ENCODE assay signal across 23 cellular contexts in the genomic region with DNA sequence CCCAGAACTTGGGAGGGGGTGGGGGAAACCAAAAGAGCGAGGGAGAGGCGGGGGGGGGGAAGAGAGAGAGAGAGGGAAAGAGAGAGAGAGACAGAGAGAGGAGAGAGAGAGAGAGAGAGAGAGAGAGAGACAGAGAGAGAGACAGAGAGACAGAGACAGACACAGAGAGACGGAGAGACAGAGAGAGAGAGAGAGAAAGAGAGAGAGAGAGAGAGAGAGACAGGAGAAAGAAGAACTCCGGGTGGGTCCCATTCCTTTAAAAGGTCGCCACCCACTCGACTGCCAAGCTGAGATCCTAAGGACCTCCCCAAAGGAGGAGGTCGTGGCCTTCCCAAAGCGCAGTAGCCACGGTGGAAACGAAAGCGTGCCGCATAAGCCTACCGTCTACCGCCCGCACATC. TPM values are rescaled to one million over a fixed set of nuclear protein-coding genes. Genes with fewer than 3 reads are reported as not detected.
"Had no signal": no experiment of that assay in that cellular context is flagged by ENCODE, and none has a peak within 500 bp of the region (broad histone marks: within the 10 kb centered on the region; RNA-seq: fewer than 3 reads in every experiment).

No MANE protein-coding gene starts in this region.

RNA-seq across cellular contexts. Expression of a gene that starts 49.8 kb away (rescaled TPM):
- total RNA-seq: gastrocnemius medialis, glomerular endothelial cell, lower leg skin, lung microvascular endothelial cell, occipital lobe, renal cortical epithelial cell, sigmoid colon, skeletal muscle tissue, suprapubic skin, transverse colon had no signal
- polyA plus RNA-seq: naive thymus-derived CD8-positive, alpha-beta T cell; neural cell; ovary; psoas muscle; right cardiac atrium; sigmoid colon; thymus had no signal

RNA-seq across cellular contexts. Expression of a gene that starts 55.2 kb away (rescaled TPM):
- total RNA-seq: colonic mucosa, endodermal cell, esophagus mucosa, gastrocnemius medialis, kidney, lower leg skin, lung microvascular endothelial cell, mucosa of gallbladder, occipital lobe, psoas muscle, renal cortical epithelial cell, right cardiac atrium, sigmoid colon, skeletal muscle tissue, suprapubic skin, transverse colon, upper lobe of right lung, uterus had no signal
- polyA plus RNA-seq: neural cell had no signal
